Comparison of ENCODE assay signal across 8 cellular contexts in genomic region chr20:58651548-58651822, GRCh38. TPM values are rescaled to one million over a fixed set of nuclear protein-coding genes. Genes with fewer than 3 reads are reported as not detected.
A peak's percentile ranks its signal among the peaks of the same experiment; 100 is the strongest.
DNase-seq lines count a peak whose midpoint lies in the region; ATAC-seq and TF ChIP-seq lines count a peak whose summit lies in the region.

No MANE protein-coding gene starts in this region.

- peak overlapping the region; percentile 9 for H3K27ac ChIP-seq in ectodermal cell (ENCODE audit: insufficient read depth, low read depth, low read length, poor library complexity, severe bottlenecking)

- no peaks in the 10 kb centered on the region for H3K9me3 ChIP-seq in ES-I3 (ENCODE audit: control insufficient read depth, insufficient read depth, low read length)
- H3K9me3 ChIP-seq in ectodermal cell (ENCODE audit: control insufficient read depth, low read length) = no peaks in the 10 kb centered on the region

- peaks cover 39 to 41% of the 10 kb centered on the region in 2 donors for H3K4me1 Mint-ChIP-seq in natural killer cell

- intact Hi-C loops in natural killer cell (cut with micrococcal nuclease) = loop anchor here (5.0 to 10.0 kb wide), 4 partner anchors 201 to 1047 kb away; partner anchors contain the start of genes GNAS and GNAS-AS1

- H3K27ac Mint-ChIP-seq in natural killer cell = peak overlapping the region; percentile 94 to 98

- POLR2A ChIA-PET in GM10248 (lab: Yijun Ruan, JAX) = interaction anchor here (0.6 to 1.5 kb wide), 4 partner anchors 42 to 372 kb away, joined by 3 to 9 read pairs (median 6); partner anchors contain the start of gene VAPB

- H3K9ac ChIP-seq in ES-I3 (ENCODE audit: low read depth, low read length) = peak overlapping the region; percentile 61

- ATAC-seq in natural killer cell = no peak
- ATAC-seq in esophagus mucosa = no peak
- ATAC-seq in activated CD4-positive, CD25-positive, alpha-beta regulatory T cell treated with anti-CD3 and anti-CD28 coated beads, Interleukin-2, amount 50 U/mL, for 24 hours = no peak
- no peak for ATAC-seq in GM18861 (IDR thresholded peaks at IDR 0.05; ENCODE audit: unreplicated experiment)

- H3K36me3 ChIP-seq in ES-I3 (ENCODE audit: insufficient read depth, low read length) = 0 out of 2 replicates have a peak, but pooled peaks cover 4% of the 10 kb centered on the region
- no peaks in the 10 kb centered on the region for H3K36me3 ChIP-seq in ectodermal cell (ENCODE audit: control insufficient read depth, insufficient read depth, low read length)

- peak; percentile 61 for DNase-seq in NCI-H345 (lab: John Stamatoyannopoulos, UW)
- no peak for DNase-seq in natural killer cell
- DNase-seq in GM10248 (ENCODE audit: extremely low spot score) = no peak

- H3K36me3 Mint-ChIP-seq in natural killer cell = no peaks in the 10 kb centered on the region

- H3K4me3 ChIP-seq in ectodermal cell (ENCODE audit: insufficient read depth, low read depth, low read length) = peak overlapping the region; percentile 71

- TF ChIP-seq CTCF in natural killer cell (IDR thresholded peaks at IDR 0.05) (no peak), GM10248 (IDR thresholded peaks at IDR 0.05; ENCODE audit: control extremely low read depth, extremely low read depth, low read depth, missing control alignments) (no peak)

- H3K9me3 Mint-ChIP-seq in natural killer cell = no peaks in the 10 kb centered on the region

- peaks cover 32% of the 10 kb centered on the region for H3K4me1 ChIP-seq in ES-I3 (ENCODE audit: insufficient read depth, low read length)
- H3K4me1 ChIP-seq in ectodermal cell (ENCODE audit: control insufficient read depth, insufficient read depth, low read length) = peaks cover 17% of the 10 kb centered on the region

- H3K4me3 Mint-ChIP-seq in natural killer cell = peak overlapping the region; percentile 97

- 18 to 19% methylated on average over 11 of the region's 11 CpGs for WGBS in ectodermal cell, 2 experiments

- H3K27me3 Mint-ChIP-seq in natural killer cell (ENCODE audit: low read depth in 2 of 2) = no peaks in the 10 kb centered on the region

- peaks cover 14% of the 10 kb centered on the region for H3K27me3 ChIP-seq in ectodermal cell (ENCODE audit: control insufficient read depth, insufficient read depth, low read length, poor library complexity, severe bottlenecking)

- CTCF ChIA-PET in GM10248 (lab: Yijun Ruan, JAX) = interaction anchor here (0.7 to 2.4 kb wide), 27 partner anchors 8 to 557 kb away, joined by 3 to 15 read pairs (median 3); partner anchors contain the start of genes ATP5F1E, GNAS, GNAS-AS1 and NPEPL1

RNA-seq across cellular contexts. Expression of gene STX16, which starts 0.4 kb away (rescaled TPM):
- polyA plus RNA-seq in ectodermal cell (2013, experiment 1 of 4) = 93.6 TPM
- 93.8 TPM for polyA plus RNA-seq in ectodermal cell (2013, experiment 2 of 4)
- polyA plus RNA-seq in ectodermal cell (2013, experiment 3 of 4) = 74.7 TPM
- polyA plus RNA-seq in ectodermal cell (2013, experiment 4 of 4) = 85.0 TPM
- 100 to 1,000 TPM; 136 to 146 (median 143) TPM for total RNA-seq in natural killer cell
- total RNA-seq in esophagus mucosa = 27.0 TPM

RNA-seq across cellular contexts. Expression of gene NPEPL1, which starts 41.1 kb away (rescaled TPM):
- polyA plus RNA-seq in ectodermal cell (2013, experiment 1 of 4) = 36.2 TPM
- 35.3 TPM for polyA plus RNA-seq in ectodermal cell (2013, experiment 2 of 4)
- 26.1 TPM for polyA plus RNA-seq in ectodermal cell (2013, experiment 3 of 4)
- polyA plus RNA-seq in ectodermal cell (2013, experiment 4 of 4) = 28.6 TPM
- total RNA-seq in natural killer cell (10 to 100 TPM; 66.0 to 83.7 (median 68.4) TPM), esophagus mucosa (21.9 TPM)
